Comparison of ENCODE assay signal across 23 cellular contexts in the genomic region with DNA sequence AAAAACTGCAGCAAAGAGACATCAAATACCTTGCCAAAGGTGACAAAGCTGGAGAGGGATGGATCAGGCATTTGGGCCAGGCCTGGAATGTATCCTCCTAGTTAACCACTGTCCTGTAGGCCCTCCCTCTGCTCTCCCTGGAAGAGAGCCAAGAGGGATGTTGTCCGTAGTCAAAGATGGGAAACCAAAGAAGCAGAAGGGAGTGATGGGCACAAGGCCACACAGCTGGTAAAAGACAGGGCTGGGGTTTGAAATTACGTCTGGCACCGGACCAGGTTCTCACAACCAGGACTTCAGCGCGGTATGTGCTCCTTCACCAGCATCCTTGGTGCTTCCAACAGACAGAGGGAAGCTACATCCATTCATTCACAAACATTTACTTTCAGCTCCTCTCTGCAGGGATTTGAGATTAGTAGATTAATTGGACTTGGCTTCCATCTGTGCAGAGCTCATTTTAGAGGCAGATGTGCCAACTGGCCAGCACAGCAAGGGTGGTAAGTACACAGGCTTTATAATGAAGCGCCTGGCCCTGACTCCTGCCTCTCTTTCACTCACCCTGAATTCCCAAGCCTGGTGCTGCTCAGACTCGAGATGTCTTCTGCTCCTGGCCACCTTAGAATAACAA.
DNase-seq lines count a peak whose midpoint lies in the region; ATAC-seq and TF ChIP-seq lines count a peak whose summit lies in the region.
"Had no signal": no experiment of that assay in that cellular context is flagged by ENCODE, and none has a peak within 500 bp of the region (broad histone marks: within the 10 kb centered on the region; RNA-seq: fewer than 3 reads in every experiment).

No MANE protein-coding gene starts in this region.

- WGBS in adrenal gland, 4 donors, result 78 to 84% (median 80%) methylated on average over 7 of the region's 7 CpGs

- intact Hi-C loops in adrenal gland (cut with DNase I) (no loop called here), lower lobe of right lung (cut with DNase I) (no loop called here)

- no peaks in the 10 kb centered on the region for H3K27me3 ChIP-seq in adrenal gland
- no peaks in the 10 kb centered on the region for H3K27me3 ChIP-seq in lower lobe of right lung (ENCODE audit: low read depth)
- H3K27me3 ChIP-seq: breast epithelium, Peyer's patch, vagina had no signal

- TF ChIP-seq POLR2A in adrenal gland (IDR thresholded peaks at IDR 0.05) (no peak), erythroblast (IDR thresholded peaks at IDR 0.05; ENCODE audit: low read length) (no peak)

- no peak overlapping the region for H3K4me3 Mint-ChIP-seq in activated CD8-positive, alpha-beta T cell treated with anti-CD3 and anti-CD28 coated beads, Interleukin-2, amount 10 ng/mL, durations not matched to agents 7 days and 5 days
- H3K4me3 Mint-ChIP-seq: activated naive CD8-positive, alpha-beta T cell treated with anti-CD3 and anti-CD28 coated beads, Interleukin-2, amount 50 U/mL, for 24 hours; HFFc6 had no signal

- H3K9me3 ChIP-seq in adrenal gland (replicated peaks in 1 of 3), result no peaks in the 10 kb centered on the region
- no peaks in the 10 kb centered on the region for H3K9me3 ChIP-seq in lower lobe of right lung
- H3K9me3 ChIP-seq: A549, breast epithelium, Peyer's patch, vagina had no signal

- CTCF ChIA-PET in activated CD8-positive, alpha-beta T cell treated with anti-CD3 and anti-CD28 coated beads, Interleukin-2, amount 10 ng/mL, durations not matched to agents 7 days and 5 days (lab: Charles Lee), result no interaction called here

- H3K36me3 ChIP-seq in adrenal gland (replicated peaks in 1 of 2) (no peaks in the 10 kb centered on the region), lower lobe of right lung (no peaks in the 10 kb centered on the region)
- H3K36me3 ChIP-seq: breast epithelium, Peyer's patch, vagina had no signal

- POLR2A ChIA-PET in activated CD8-positive, alpha-beta T cell treated with anti-CD3 and anti-CD28 coated beads, Interleukin-2, amount 10 ng/mL, durations not matched to agents 7 days and 5 days (lab: Charles Lee), result no interaction called here

- H3K9me3 Mint-ChIP-seq in activated CD8-positive, alpha-beta T cell treated with anti-CD3 and anti-CD28 coated beads, Interleukin-2, amount 10 ng/mL, durations not matched to agents 7 days and 5 days (ENCODE audit: insufficient read depth), result no peaks in the 10 kb centered on the region
- H3K9me3 Mint-ChIP-seq: activated naive CD8-positive, alpha-beta T cell treated with anti-CD3 and anti-CD28 coated beads, Interleukin-2, amount 50 U/mL, for 24 hours had no signal

- no peaks in the 10 kb centered on the region for H3K27me3 Mint-ChIP-seq in activated CD8-positive, alpha-beta T cell treated with anti-CD3 and anti-CD28 coated beads, Interleukin-2, amount 10 ng/mL, durations not matched to agents 7 days and 5 days (ENCODE audit: low read depth)

- no peak for ATAC-seq in lower lobe of right lung
- no peak for ATAC-seq in activated CD8-positive, alpha-beta T cell treated with anti-CD3 and anti-CD28 coated beads, Interleukin-2, amount 10 ng/mL, durations not matched to agents 7 days and 5 days
- ATAC-seq: A549; activated naive CD8-positive, alpha-beta T cell treated with anti-CD3 and anti-CD28 coated beads, Interleukin-2, amount 50 U/mL, for 24 hours; right cardiac atrium had no signal

- H3K27ac ChIP-seq in adrenal gland (no peak overlapping the region), lower lobe of right lung (no peak overlapping the region)
- H3K27ac ChIP-seq: A549, breast epithelium, Peyer's patch, vagina had no signal

- no peaks in the 10 kb centered on the region for H3K36me3 Mint-ChIP-seq in activated CD8-positive, alpha-beta T cell treated with anti-CD3 and anti-CD28 coated beads, Interleukin-2, amount 10 ng/mL, durations not matched to agents 7 days and 5 days (ENCODE audit: low read depth)

- H3K4me1 Mint-ChIP-seq in activated CD8-positive, alpha-beta T cell treated with anti-CD3 and anti-CD28 coated beads, Interleukin-2, amount 10 ng/mL, durations not matched to agents 7 days and 5 days (ENCODE audit: low read depth), result no peaks in the 10 kb centered on the region
- H3K4me1 Mint-ChIP-seq: activated naive CD8-positive, alpha-beta T cell treated with anti-CD3 and anti-CD28 coated beads, Interleukin-2, amount 50 U/mL, for 24 hours had no signal

- H3K4me3 ChIP-seq in adrenal gland (no peak overlapping the region), lower lobe of right lung (no peak overlapping the region)
- H3K4me3 ChIP-seq: A549, breast epithelium, lung, Peyer's patch, vagina had no signal

- no peak for TF ChIP-seq CTCF in adrenal gland (IDR thresholded peaks at IDR 0.05)
- TF ChIP-seq CTCF in lower lobe of right lung (IDR thresholded peaks at IDR 0.05), result no peak

- H3K4me1 ChIP-seq in adrenal gland (replicated peaks in 1 of 2) (no peaks in the 10 kb centered on the region), lower lobe of right lung (peaks cover 13% of the 10 kb centered on the region)
- H3K4me1 ChIP-seq: breast epithelium, Peyer's patch had no signal

- no peak overlapping the region for H3K27ac Mint-ChIP-seq in activated CD8-positive, alpha-beta T cell treated with anti-CD3 and anti-CD28 coated beads, Interleukin-2, amount 10 ng/mL, durations not matched to agents 7 days and 5 days
- H3K27ac Mint-ChIP-seq: activated naive CD8-positive, alpha-beta T cell treated with anti-CD3 and anti-CD28 coated beads, Interleukin-2, amount 50 U/mL, for 24 hours; HFFc6 had no signal

- DNase-seq in Ammon's horn (ENCODE audit: low spot score), result peak; percentile 15
- peak; percentile 90 for DNase-seq in NCI-H1092 treated with DMSO at 0.1 percent for 48 hours (lab: John Stamatoyannopoulos, UW)
- DNase-seq in NCI-H446 (lab: John Stamatoyannopoulos, UW), result peak; percentile 47 to 79
- DNase-seq in SK-N-DZ (ENCODE audit: low spot score), result peak; percentile 22
- no peak for DNase-seq in adrenal gland
- DNase-seq in lower lobe of right lung, result no peak
- no peak for DNase-seq in activated CD8-positive, alpha-beta T cell treated with anti-CD3 and anti-CD28 coated beads, Interleukin-2, amount 10 ng/mL, durations not matched to agents 7 days and 5 days
- DNase-seq in erythroblast (lab: John Stamatoyannopoulos, UW), result no peak
- DNase-seq: activated CD4-positive, alpha-beta T cell treated with anti-CD3 and anti-CD28 coated beads for 4 hours; activated CD8-positive, alpha-beta memory T cell treated with anti-CD3 and anti-CD28 coated beads, Interleukin-2, amount 50 U/mL, for 4 hours; activated naive CD8-positive, alpha-beta T cell treated with anti-CD3 and anti-CD28 coated beads, Interleukin-2, amount 50 U/mL, for 24 hours; C1 segment of cervical spinal cord; dermis blood vessel endothelial cell; HFFc6; hippocampal formation; KBM-7; NCI-H526; Peyer's patch; right cardiac atrium had no signal

Comparison
In these comparisons a context has a peak if more than half of its experiments do, and no peak if none do; other contexts are left out.
1. DNase-seq: peak in Ammon's horn (single experiment), NCI-H1092 treated with DMSO at 0.1 percent for 48 hours (single experiment), NCI-H446 (2 of 2) and SK-N-DZ (single experiment); none in adrenal gland (0 of 7), lower lobe of right lung (single experiment), activated CD8-positive, alpha-beta T cell treated with anti-CD3 and anti-CD28 coated beads, Interleukin-2, amount 10 ng/mL, durations not matched to agents 7 days and 5 days (single experiment) and erythroblast (0 of 2).